In genomic region chr18:78160961-78161656, GRCh38 we compare ENCODE assay signal across 16 cellular contexts.
"Had no signal": no experiment of that assay in that cellular context is flagged by ENCODE, and none has a peak within 500 bp of the region (broad histone marks: within the 10 kb centered on the region; RNA-seq: fewer than 3 reads in every experiment).

No MANE protein-coding gene starts in this region.

- H3K4me1 Mint-ChIP-seq: activated B cell treated with CpG ODN at 0.5 μM for 24 hours; activated CD4-positive, alpha-beta T cell treated with anti-CD3 and anti-CD28 coated beads, Interleukin-2, amount 10 ng/mL, durations not matched to agents 24 days and 14 days; activated naive CD8-positive, alpha-beta T cell treated with anti-CD3 and anti-CD28 coated beads, Interleukin-2, amount 50 U/mL, for 24 hours had no signal

- DNase-seq: activated B cell treated with CpG ODN at 0.5 μM for 24 hours; activated CD4-positive, alpha-beta T cell treated with anti-CD3 and anti-CD28 coated beads, Interleukin-2, amount 10 ng/mL, durations not matched to agents 24 days and 14 days; activated CD8-positive, alpha-beta memory T cell treated with anti-CD3 and anti-CD28 coated beads for 24 hours; activated naive CD4-positive, alpha-beta T cell treated with Interleukin-2 at 50 U/mL for 16 hours; activated naive CD8-positive, alpha-beta T cell treated with anti-CD3 and anti-CD28 coated beads, Interleukin-2, amount 50 U/mL, for 24 hours; central memory CD4-positive, alpha-beta T cell; esophagus squamous epithelium; gastrocnemius medialis; midbrain; pancreas; stimulated activated CD4-positive, alpha-beta T cell treated with anti-CD3 and anti-CD28 coated beads, Interleukin-15, amount 100 ng/mL, for 24 hours; stimulated activated CD4-positive, alpha-beta T cell treated with anti-CD3 and anti-CD28 coated beads, Interleukin-4, amount 100 ng/mL, for 24 hours; stomach had no signal

- H3K27ac ChIP-seq: gastrocnemius medialis, pancreas, stomach, vagina had no signal

- H3K9me3 ChIP-seq: esophagus squamous epithelium, gastrocnemius medialis, pancreas, stomach, vagina had no signal

- H3K4me3 Mint-ChIP-seq: activated B cell treated with CpG ODN at 0.5 μM for 24 hours; activated CD4-positive, alpha-beta T cell treated with anti-CD3 and anti-CD28 coated beads, Interleukin-2, amount 10 ng/mL, durations not matched to agents 24 days and 14 days; activated naive CD8-positive, alpha-beta T cell treated with anti-CD3 and anti-CD28 coated beads, Interleukin-2, amount 50 U/mL, for 24 hours; dendritic cell treated with granulocyte-macrophage colony-stimulating factor and Interleukin-4, amounts not matched to agents 40 ng/mL and 50 ng/mL, for 4 days; T-helper 1 cell treated with Interleukin-12 subunit alpha and Interleukin-12 subunit beta and Interleukin-4 antibody, amounts not matched to agents 30 μg/mL and 1 μg/mL, for 36 hours had no signal

- FAIRE-seq: pancreas had no signal

- H3K27ac Mint-ChIP-seq: activated B cell treated with CpG ODN at 0.5 μM for 24 hours; activated CD4-positive, alpha-beta T cell treated with anti-CD3 and anti-CD28 coated beads, Interleukin-2, amount 10 ng/mL, durations not matched to agents 24 days and 14 days; activated naive CD8-positive, alpha-beta T cell treated with anti-CD3 and anti-CD28 coated beads, Interleukin-2, amount 50 U/mL, for 24 hours; dendritic cell treated with granulocyte-macrophage colony-stimulating factor and Interleukin-4, amounts not matched to agents 40 ng/mL and 50 ng/mL, for 4 days; T-helper 1 cell treated with Interleukin-12 subunit alpha and Interleukin-12 subunit beta and Interleukin-4 antibody, amounts not matched to agents 30 μg/mL and 1 μg/mL, for 36 hours had no signal

- H3K4me1 ChIP-seq: gastrocnemius medialis, pancreas, stomach, vagina had no signal

- ATAC-seq: activated naive CD8-positive, alpha-beta T cell treated with anti-CD3 and anti-CD28 coated beads, Interleukin-2, amount 50 U/mL, for 24 hours; gastrocnemius medialis; pancreas had no signal

- H3K4me3 ChIP-seq: esophagus squamous epithelium, gastrocnemius medialis, pancreas, stomach, vagina had no signal

- H3K9me3 Mint-ChIP-seq: activated CD4-positive, alpha-beta T cell treated with anti-CD3 and anti-CD28 coated beads, Interleukin-2, amount 10 ng/mL, durations not matched to agents 24 days and 14 days; T-helper 1 cell treated with Interleukin-12 subunit alpha and Interleukin-12 subunit beta and Interleukin-4 antibody, amounts not matched to agents 30 μg/mL and 1 μg/mL, for 36 hours had no signal

- H3K27me3 ChIP-seq: esophagus squamous epithelium, gastrocnemius medialis, stomach, vagina had no signal

- H3K27me3 Mint-ChIP-seq: activated B cell treated with CpG ODN at 0.5 μM for 24 hours; activated CD4-positive, alpha-beta T cell treated with anti-CD3 and anti-CD28 coated beads, Interleukin-2, amount 10 ng/mL, durations not matched to agents 24 days and 14 days; activated naive CD8-positive, alpha-beta T cell treated with anti-CD3 and anti-CD28 coated beads, Interleukin-2, amount 50 U/mL, for 24 hours; dendritic cell treated with granulocyte-macrophage colony-stimulating factor and Interleukin-4, amounts not matched to agents 40 ng/mL and 50 ng/mL, for 4 days had no signal

- H3K36me3 ChIP-seq: esophagus squamous epithelium, gastrocnemius medialis, pancreas, stomach, vagina had no signal
